Comparison of ENCODE assay signal across 9 cellular contexts in the genomic region with DNA sequence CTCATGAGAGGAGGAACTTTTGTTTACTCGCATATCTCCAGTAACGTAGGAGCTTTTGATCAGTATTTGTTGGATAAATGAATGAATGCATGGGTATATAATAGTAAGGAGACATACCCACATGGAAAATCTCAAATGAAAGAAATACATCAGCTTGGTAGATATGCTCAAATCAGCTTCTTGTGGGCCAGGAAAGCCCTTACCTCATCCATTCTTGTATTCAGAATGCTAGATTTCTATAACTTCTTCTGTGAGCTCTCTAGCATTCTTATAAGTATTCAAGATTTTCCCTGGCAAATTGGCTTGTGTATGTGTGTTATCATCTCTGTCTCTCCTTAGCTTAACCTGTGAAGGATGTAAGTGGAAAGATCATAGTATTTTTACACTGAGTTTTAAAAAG.
A peak's percentile ranks its signal among the peaks of the same experiment; 100 is the strongest.
DNase-seq lines count a peak whose midpoint lies in the region; ATAC-seq and TF ChIP-seq lines count a peak whose summit lies in the region.
"Had no signal": no experiment of that assay in that cellular context is flagged by ENCODE, and none has a peak within 500 bp of the region (broad histone marks: within the 10 kb centered on the region; RNA-seq: fewer than 3 reads in every experiment).

No MANE protein-coding gene starts in this region.

- CTCF ChIA-PET in activated CD8-positive, alpha-beta T cell treated with anti-CD3 and anti-CD28 coated beads for 36 hours (lab: Charles Lee): interaction anchor here (4.7 to 7.0 kb wide), 2 partner anchors 26 to 84 kb away, joined by 17 to 63 read pairs; a partner anchor contains a TSS

- no peaks in the 10 kb centered on the region for H3K9me3 Mint-ChIP-seq in activated CD8-positive, alpha-beta T cell treated with anti-CD3 and anti-CD28 coated beads for 36 hours
- H3K9me3 Mint-ChIP-seq in immature natural killer cell: peaks cover 0 to 2% (median 0%) of the 10 kb centered on the region in 6 donors

- H3K4me3 Mint-ChIP-seq in activated CD8-positive, alpha-beta T cell treated with anti-CD3 and anti-CD28 coated beads for 36 hours: peak overlapping the region; percentile 88
- H3K4me3 Mint-ChIP-seq in immature natural killer cell: peak overlapping the region; percentile 26 to 97 (median 95)

- H3K9me3 ChIP-seq in HUES6 (ENCODE audit: control insufficient read depth, insufficient read depth, low read depth, low read length): no peaks in the 10 kb centered on the region

- intact Hi-C loops in activated CD8-positive, alpha-beta T cell treated with anti-CD3 and anti-CD28 coated beads for 36 hours (cut with micrococcal nuclease): loop anchor here (5.0 kb wide), 1 partner anchor 664 kb away; a partner anchor contains a TSS

- H3K36me3 ChIP-seq in HUES6 (ENCODE audit: control insufficient read depth, insufficient read depth, low read length): no peaks in the 10 kb centered on the region

- peak overlapping the region; percentile 69 for H3K27ac ChIP-seq in HUES6 (ENCODE audit: low read depth, low read length)

- H3K27me3 ChIP-seq in HUES6 (ENCODE audit: control insufficient read depth, insufficient read depth, low read length): no peaks in the 10 kb centered on the region

- peak overlapping the region; percentile 94 for H3K9ac ChIP-seq in HUES6 (ENCODE audit: low read length)

- H3K4me3 ChIP-seq in AG10803 (ENCODE audit: low read length) (peak overlapping the region; percentile 77; the same call in 1 of the 2 replicates), HUES6 (ENCODE audit: low read depth, low read length) (peak overlapping the region; percentile 76)

- DNase-seq in AG10803 (ENCODE audit: low read depth) (no peak), immature natural killer cell (no peak), NCI-H510A (lab: John Stamatoyannopoulos, UW) (no peak), NCI-H1694 (lab: John Stamatoyannopoulos, UW) (no peak), NCI-H1436 treated with DMSO at 0.1 percent for 48 hours (lab: John Stamatoyannopoulos, UW) (no peak)
- no peak for DNase-seq in activated CD8-positive, alpha-beta T cell treated with anti-CD3 and anti-CD28 coated beads for 36 hours
- DNase-seq: anterior cingulate cortex had no signal

- peak overlapping the region; percentile 87 for H3K27ac Mint-ChIP-seq in activated CD8-positive, alpha-beta T cell treated with anti-CD3 and anti-CD28 coated beads for 36 hours
- peak overlapping the region; percentile 95 to 98 (median 97) for H3K27ac Mint-ChIP-seq in immature natural killer cell

- POLR2A ChIA-PET in activated CD8-positive, alpha-beta T cell treated with anti-CD3 and anti-CD28 coated beads for 36 hours (lab: Charles Lee): interaction anchor here (0.8 to 10.7 kb wide), 14 partner anchors 10 to 1791 kb away, joined by 3 to 470 read pairs (median 36); a partner anchor contains a TSS

- no peak for ATAC-seq in activated CD8-positive, alpha-beta T cell treated with anti-CD3 and anti-CD28 coated beads for 36 hours
- no peak for ATAC-seq in HG02798 (IDR thresholded peaks at IDR 0.05; ENCODE audit: poor library complexity, unreplicated experiment)

- H3K36me3 Mint-ChIP-seq in activated CD8-positive, alpha-beta T cell treated with anti-CD3 and anti-CD28 coated beads for 36 hours (ENCODE audit: low read depth): peaks cover 13% of the 10 kb centered on the region
- no peaks in the 10 kb centered on the region for H3K36me3 Mint-ChIP-seq in immature natural killer cell

- H3K27me3 Mint-ChIP-seq in activated CD8-positive, alpha-beta T cell treated with anti-CD3 and anti-CD28 coated beads for 36 hours: no peaks in the 10 kb centered on the region
- H3K27me3 Mint-ChIP-seq in immature natural killer cell (ENCODE audit: low read depth in 3 of 3): peaks cover 12 to 32% (median 16%) of the 10 kb centered on the region in 3 donors

- TF ChIP-seq CTCF in AG10803 (conservative IDR thresholded peaks at IDR 0.05; ENCODE audit: low read length): no peak
- no peak for TF ChIP-seq CTCF in activated CD8-positive, alpha-beta T cell treated with anti-CD3 and anti-CD28 coated beads for 36 hours (IDR thresholded peaks at IDR 0.05)

- peaks cover 57% of the 10 kb centered on the region for H3K4me1 Mint-ChIP-seq in activated CD8-positive, alpha-beta T cell treated with anti-CD3 and anti-CD28 coated beads for 36 hours (ENCODE audit: low read depth)
- H3K4me1 Mint-ChIP-seq in immature natural killer cell: peaks cover 64 to 78% of the 10 kb centered on the region in 2 donors

- H3K4me1 ChIP-seq in HUES6 (ENCODE audit: control insufficient read depth, insufficient read depth, low read length): peaks cover 16% of the 10 kb centered on the region; the same call in 1 of the 2 replicates
